Comparison of ENCODE assay signal across 23 cellular contexts in genomic region chr1:54588377-54588776, GRCh38. TPM values are rescaled to one million over a fixed set of nuclear protein-coding genes. Genes with fewer than 3 reads are reported as not detected.
DNase-seq lines count a peak whose midpoint lies in the region; ATAC-seq, FAIRE-seq and TF ChIP-seq lines count a peak whose summit lies in the region.
"Had no signal": no experiment of that assay in that cellular context is flagged by ENCODE, and none has a peak within 500 bp of the region (broad histone marks: within the 10 kb centered on the region; RNA-seq: fewer than 3 reads in every experiment).

No MANE protein-coding gene starts in this region.

- H3K23ac ChIP-seq in H1 (ENCODE audit: insufficient read length), result no peak overlapping the region

- H3K9me3 Mint-ChIP-seq in progenitor cell of endocrine pancreas (ENCODE audit: low read depth), result no peaks in the 10 kb centered on the region
- H3K9me3 Mint-ChIP-seq: CD4-positive, CD25-positive, alpha-beta regulatory T cell had no signal

- no peak overlapping the region for H2BK20ac ChIP-seq in H1 (ENCODE audit: low read length)

- H4K8ac ChIP-seq in H1 (ENCODE audit: extremely low read depth, insufficient read depth, low read length), result no peak overlapping the region

- H3K18ac ChIP-seq in H1 (ENCODE audit: extremely low read depth, low read length), result no peak overlapping the region

- no peak overlapping the region for H2AK5ac ChIP-seq in H1 (ENCODE audit: low read depth, low read length)

- peak overlapping the region; percentile 30 for H3K27ac Mint-ChIP-seq in progenitor cell of endocrine pancreas
- H3K27ac Mint-ChIP-seq: CD4-positive, CD25-positive, alpha-beta regulatory T cell had no signal

- POLR2A ChIA-PET in OCI-LY7 (lab: Charles Lee) (no interaction called here), H1 (lab: Charles Lee; ENCODE audit: partially characterized antibody) (interaction anchor here (4.7 kb wide), 1 partner anchor 8 kb away, joined by 17 read pairs; no protein-coding TSS in a partner anchor)

- no peak overlapping the region for H3K14ac ChIP-seq in H1 (ENCODE audit: insufficient read length)

- no peak overlapping the region for H2BK5ac ChIP-seq in H1 (ENCODE audit: low read depth, low read length)

- no peak overlapping the region for H4K5ac ChIP-seq in H1 (ENCODE audit: insufficient read length, low read depth, low read length)

- intact Hi-C loops in left ventricle myocardium inferior (cut with micrococcal nuclease) (no loop called here), Right ventricle myocardium inferior (cut with DNase I) (loop anchor here (10.0 kb wide), 1 partner anchor 184 kb away; the partner anchor contains the start of gene SSBP3), OCI-LY7 (cut with micrococcal nuclease; ENCODE audit: unreplicated experiment) (no loop called here)

- H3K36me3 ChIP-seq in left ventricle myocardium inferior, result peaks cover 13% of the 10 kb centered on the region
- no peaks in the 10 kb centered on the region for H3K36me3 ChIP-seq in OCI-LY7 (ENCODE audit: insufficient read depth, low read length)
- no peaks in the 10 kb centered on the region for H3K36me3 ChIP-seq in H1 (ENCODE audit: control insufficient read depth in 2 of 4, insufficient read depth in 4 of 4, low read length in 3 of 4)
- no peaks in the 10 kb centered on the region for H3K36me3 ChIP-seq in MM.1S (replicated peaks; ENCODE audit: insufficient read depth, low read length)

- H2BK120ac ChIP-seq in H1 (replicated peaks; ENCODE audit: low read depth, low read length), result no peak overlapping the region

- CTCF ChIA-PET in OCI-LY7 (lab: Charles Lee; ENCODE audit: unreplicated experiment), result no interaction called here
- CTCF ChIA-PET in H1 (lab: Charles Lee; ENCODE audit: partially characterized antibody), result interaction anchor here (1.2 kb wide), 2 partner anchors 14 to 30 kb away, joined by 3 read pairs; no protein-coding TSS in a partner anchor

- H3K56ac ChIP-seq in H1 (replicated peaks; ENCODE audit: insufficient read length, low read depth, low read length), result no peak overlapping the region

- H3K9me3 ChIP-seq in left ventricle myocardium inferior (replicated peaks) (no peaks in the 10 kb centered on the region), OCI-LY7 (ENCODE audit: low read length) (no peaks in the 10 kb centered on the region), H1 (ENCODE audit: insufficient read depth in 2 of 2, low read depth in 1 of 2, low read length in 1 of 2) (no peaks in the 10 kb centered on the region), MM.1S (replicated peaks; ENCODE audit: insufficient read depth, low read length) (no peaks in the 10 kb centered on the region)
- H3K9me3 ChIP-seq: Caco-2 had no signal

- no peak overlapping the region for H3K4me3 Mint-ChIP-seq in progenitor cell of endocrine pancreas (ENCODE audit: low read depth)
- H3K4me3 Mint-ChIP-seq: CD4-positive, CD25-positive, alpha-beta regulatory T cell had no signal

- no peaks in the 10 kb centered on the region for H3K79me1 ChIP-seq in H1 (ENCODE audit: low read depth, low read length)

- H3K9me2 ChIP-seq in OCI-LY7 (ENCODE audit: insufficient read depth, low read length) (no peaks in the 10 kb centered on the region), MM.1S (replicated peaks; ENCODE audit: insufficient read depth, low read length) (no peaks in the 10 kb centered on the region)

- peak overlapping the region; percentile 61; the same call in 1 of the 2 replicates for H2BK15ac ChIP-seq in H1 (ENCODE audit: low read length)

- no peak for ATAC-seq in Right ventricle myocardium inferior

- H3K4me1 ChIP-seq in left ventricle myocardium inferior, result peaks cover 85% of the 10 kb centered on the region
- H3K4me1 ChIP-seq in OCI-LY7 (ENCODE audit: insufficient read depth, low read length, poor library complexity, severe bottlenecking), result no peaks in the 10 kb centered on the region
- H3K4me1 ChIP-seq in H1 (replicated peaks in 1 of 4; ENCODE audit: control insufficient read depth in 3 of 4, insufficient read depth in 4 of 4, low read length in 3 of 4), result peaks cover under 1 to 5% (median 2%) of the 10 kb centered on the region in 4 experiments
- H3K4me1 ChIP-seq in MM.1S (ENCODE audit: low read length), result no peaks in the 10 kb centered on the region
- H3K4me1 ChIP-seq: Caco-2 had no signal

- 77% methylated on average over 2 of the region's 2 CpGs; no CpG with 5 or more reads in 1 of the 2 experiments for WGBS in H1 (ENCODE audit: extremely low coverage in 1 of 2, insufficient coverage in 1 of 2, insufficient read length in 1 of 2, insufficient replicate concordance in 2 of 2, low coverage in 1 of 2, low lambda C conversion rate in 2 of 2, missing lambda C conversion rate in 1 of 2), 2 experiments

- H2AFZ ChIP-seq in OCI-LY7 (ENCODE audit: low read length) (no peak overlapping the region), H1 (ENCODE audit: low read length) (no peak overlapping the region), MM.1S (ENCODE audit: low read length) (no peak overlapping the region)

- no peaks in the 10 kb centered on the region for H3F3A ChIP-seq in MM.1S (ENCODE audit: insufficient read depth, low read length)

- H3K9ac ChIP-seq in H1 (replicated peaks in 1 of 4; ENCODE audit: extremely low read depth in 1 of 4, low read depth in 3 of 4, low read length in 3 of 4) (no peak overlapping the region), MM.1S (ENCODE audit: low read length) (no peak overlapping the region)

- H3K4ac ChIP-seq in H1 (replicated peaks; ENCODE audit: insufficient read length, low read depth, low read length), result no peak overlapping the region

- DNase-seq in left ventricle myocardium inferior, result no peak
- DNase-seq in Right ventricle myocardium inferior (ENCODE audit: missing footprints), result no peak
- DNase-seq in OCI-LY7 (ENCODE audit: low spot score), result peak; percentile 17
- DNase-seq in H1 (ENCODE audit: low read depth in 1 of 2, low spot score in 2 of 2), result no peak
- DNase-seq in progenitor cell of endocrine pancreas (ENCODE audit: low spot score, unreplicated experiment), result no peak
- DNase-seq in NCI-H146 treated with DMSO at 0.1 percent for 48 hours (lab: John Stamatoyannopoulos, UW; ENCODE audit: unreplicated experiment), result no peak
- no peak for DNase-seq in NCI-H1092 treated with DMSO at 0.1 percent for 48 hours (lab: John Stamatoyannopoulos, UW)
- no peak for DNase-seq in MM.1S
- DNase-seq: Caco-2, DMS 273 treated with DMSO at 0.1 percent for 48 hours, DMS79 treated with DMSO at 0.1 percent for 48 hours, H7, NCI-H1092, NCI-H1436 treated with DMSO at 0.1 percent for 48 hours, NCI-H2081, NCI-H2171, NCI-H446 treated with DMSO at 0.1 percent for 48 hours, NCI-H526 treated with DMSO at 0.1 percent for 48 hours, Right ventricle myocardium superior had no signal

- no peak for TF ChIP-seq RAD21 in H1 (IDR thresholded peaks at IDR 0.05 in 1 of 2, conservative IDR thresholded peaks at IDR 0.05 in 1 of 2; ENCODE audit: low read depth in 2 of 2, low read length in 2 of 2)

- H3K27me3 ChIP-seq in left ventricle myocardium inferior (ENCODE audit: low read depth) (no peaks in the 10 kb centered on the region), H1 (replicated peaks in 1 of 4; ENCODE audit: control insufficient read depth in 3 of 4, extremely low read depth in 1 of 4, insufficient read depth in 3 of 4, low read length in 3 of 4) (no peaks in the 10 kb centered on the region), MM.1S (replicated peaks; ENCODE audit: insufficient read depth, low read length) (no peaks in the 10 kb centered on the region)

- H3K4me2 ChIP-seq in OCI-LY7 (ENCODE audit: low read length), result no peak overlapping the region
- H3K4me2 ChIP-seq in H1 (ENCODE audit: insufficient read depth in 1 of 2, low read depth in 2 of 2, low read length in 2 of 2), result no peak overlapping the region
- no peak overlapping the region for H3K4me2 ChIP-seq in MM.1S (ENCODE audit: low read depth, low read length)

- TF ChIP-seq CTCF in left ventricle myocardium inferior (IDR thresholded peaks at IDR 0.05; ENCODE audit: borderline replicate concordance) (no peak), OCI-LY7 (conservative IDR thresholded peaks at IDR 0.05; ENCODE audit: low read length) (no peak), H1 (IDR thresholded peaks at IDR 0.05; ENCODE audit: control extremely low read depth in 1 of 3, insufficient read depth in 1 of 3, low read depth in 1 of 3, low read length in 3 of 3) (no peak), progenitor cell of endocrine pancreas (IDR thresholded peaks at IDR 0.05; ENCODE audit: unreplicated experiment) (no peak), MM.1S (IDR thresholded peaks at IDR 0.05; ENCODE audit: low read length) (no peak)

- no peaks in the 10 kb centered on the region for H3K23me2 ChIP-seq in H1 (ENCODE audit: low read depth, low read length)

- H3K4me1 Mint-ChIP-seq in progenitor cell of endocrine pancreas (ENCODE audit: low read depth), result no peaks in the 10 kb centered on the region

- H3K27ac ChIP-seq in left ventricle myocardium inferior (replicated peaks) (peak overlapping the region; percentile 89), OCI-LY7 (ENCODE audit: low read depth, low read length, poor library complexity, severe bottlenecking) (no peak overlapping the region), H1 (ENCODE audit: low read depth, low read length) (no peak overlapping the region), MM.1S (ENCODE audit: low read length) (no peak overlapping the region)

- H4K20me1 ChIP-seq in OCI-LY7 (ENCODE audit: insufficient read depth, low read length) (no peaks in the 10 kb centered on the region), H1 (replicated peaks in 1 of 2; ENCODE audit: control insufficient read depth in 1 of 2, insufficient read depth in 2 of 2, low read length in 2 of 2) (no peaks in the 10 kb centered on the region), MM.1S (ENCODE audit: insufficient read depth, low read length) (no peaks in the 10 kb centered on the region)

- no peak for TF ChIP-seq EP300 in H1 (IDR thresholded peaks at IDR 0.05; ENCODE audit: borderline replicate concordance in 1 of 2, low read depth in 2 of 2, low read length in 2 of 2)

- no TSS peak for BruUV-seq in OCI-LY7 (replicated peaks; lab: Mats Ljungman, UMichigan)

- H3K79me2 ChIP-seq in OCI-LY7 (ENCODE audit: insufficient read depth, low read depth, low read length) (no peaks in the 10 kb centered on the region), H1 (ENCODE audit: control insufficient read depth in 1 of 2, insufficient read depth in 2 of 2, low read length in 2 of 2) (no peaks in the 10 kb centered on the region), MM.1S (ENCODE audit: low read length) (no peaks in the 10 kb centered on the region)

- no peak overlapping the region for H3K4me3 ChIP-seq in left ventricle myocardium inferior
- no peak overlapping the region for H3K4me3 ChIP-seq in OCI-LY7 (ENCODE audit: low read depth, low read length, poor library complexity, severe bottlenecking)
- H3K4me3 ChIP-seq in H1 (ENCODE audit: extremely low read depth in 1 of 4, insufficient read depth in 2 of 4, low read depth in 3 of 4, low read length in 4 of 4), result no peak overlapping the region
- H3K4me3 ChIP-seq in MM.1S (ENCODE audit: low read length), result no peak overlapping the region

- no peaks in the 10 kb centered on the region for H3K27me3 Mint-ChIP-seq in progenitor cell of endocrine pancreas
- H3K27me3 Mint-ChIP-seq: CD4-positive, CD25-positive, alpha-beta regulatory T cell had no signal

- H4K91ac ChIP-seq in H1 (replicated peaks; ENCODE audit: insufficient read length, low read length), result no peak overlapping the region

- FAIRE-seq in H1 (lab: Jason Lieb, UNC), result no peak
- FAIRE-seq: A204.1, GM12891 had no signal

- H3K36me3 Mint-ChIP-seq in progenitor cell of endocrine pancreas (ENCODE audit: insufficient read depth), result no peaks in the 10 kb centered on the region
- H3K36me3 Mint-ChIP-seq: CD4-positive, CD25-positive, alpha-beta regulatory T cell had no signal

- no peak for TF ChIP-seq POLR2A in H1 (IDR thresholded peaks at IDR 0.05; ENCODE audit: control extremely low read depth in 1 of 2, low read depth in 2 of 2, low read length in 2 of 2)

- no peak overlapping the region for H2BK12ac ChIP-seq in H1 (ENCODE audit: low read depth, low read length)

RNA-seq across cellular contexts. Expression of gene FAM151A, which starts 34.9 kb away (rescaled TPM):
- total RNA-seq in left ventricle myocardium inferior, result 0.80 TPM
- 1.5 TPM for total RNA-seq in Right ventricle myocardium inferior
- total RNA-seq in OCI-LY7 (2014; rRNA removed; shearing (Covaris generic)), result not detected in 2 replicates
- not detected in 2 replicates for total RNA-seq in OCI-LY7 (2022)
- total RNA-seq in H1 (2021; fragmentation: NEBNext Ultra II Directional; extraction: Animal tissue kit (Norgen Biotek cat#: 25700)), result not detected in 2 replicates
- polyA plus RNA-seq in H1 (2011; rRNA removed), result 0.08 TPM in 1 of 2 replicates, not detected in the other
- polyA plus RNA-seq in H1 (2011; cell fraction: cytosol; rRNA removed), result 0.08 TPM
- 0.07 TPM for polyA plus RNA-seq in H1 (2011; cell fraction: nucleus; rRNA removed)
- polyA plus RNA-seq in H1 (2012, experiment 1 of 2), result not detected in 4 replicates
- polyA plus RNA-seq in H1 (2012, experiment 2 of 2), result not detected
- 0.08 TPM for polyA plus RNA-seq in H1 (2013, experiment 1 of 2)
- 0.06 TPM for polyA plus RNA-seq in H1 (2013, experiment 2 of 2)
- polyA minus RNA-seq in H1 (2011; rRNA and poly(A)+ RNA removed), result not detected in 2 replicates
- not detected for polyA minus RNA-seq in H1 (2011; cell fraction: cytosol; rRNA and poly(A)+ RNA removed)
- not detected for polyA minus RNA-seq in H1 (2011; cell fraction: nucleus; rRNA and poly(A)+ RNA removed)
- 0.33 TPM in 1 of 2 replicates, not detected in the other for total RNA-seq in progenitor cell of endocrine pancreas
- total RNA-seq: CD4-positive, CD25-positive, alpha-beta regulatory T cell; H7; LHCN-M2 had no signal
- polyA plus RNA-seq: CD4-positive, CD25-positive, alpha-beta regulatory T cell had no signal

RNA-seq across cellular contexts. Expression of gene ACOT11, which starts 40.3 kb away (rescaled TPM):
- total RNA-seq in left ventricle myocardium inferior (64.8 TPM), Right ventricle myocardium inferior (43.4 TPM), OCI-LY7 (2022) (0.33 TPM in 1 of 2 replicates, not detected in the other), progenitor cell of endocrine pancreas (1.7 and 2.2 TPM in 2 replicates)
- total RNA-seq in OCI-LY7 (2014; rRNA removed; shearing (Covaris generic)), result not detected in 2 replicates
- 3.5 and 3.8 TPM in 2 replicates for total RNA-seq in H1 (2021; fragmentation: NEBNext Ultra II Directional; extraction: Animal tissue kit (Norgen Biotek cat#: 25700))
- polyA plus RNA-seq in H1 (2011; rRNA removed), result 4.5 and 5.6 TPM in 2 replicates
- 4.2 TPM for polyA plus RNA-seq in H1 (2011; cell fraction: cytosol; rRNA removed)
- polyA plus RNA-seq in H1 (2011; cell fraction: nucleus; rRNA removed), result 9.9 TPM
- polyA plus RNA-seq in H1 (2012, experiment 1 of 2), result 2.9 to 4.1 TPM (median 3.4 TPM) in 4 replicates
- polyA plus RNA-seq in H1 (2012, experiment 2 of 2), result 3.2 TPM
- 2.8 TPM for polyA plus RNA-seq in H1 (2013, experiment 1 of 2)
- 2.5 TPM for polyA plus RNA-seq in H1 (2013, experiment 2 of 2)
- polyA minus RNA-seq in H1 (2011; rRNA and poly(A)+ RNA removed), result 6.1 and 6.3 TPM in 2 replicates
- 1.8 TPM for polyA minus RNA-seq in H1 (2011; cell fraction: cytosol; rRNA and poly(A)+ RNA removed)
- polyA minus RNA-seq in H1 (2011; cell fraction: nucleus; rRNA and poly(A)+ RNA removed), result 8.7 TPM

RNA-seq across cellular contexts. Expression of gene MROH7, which starts 53.2 kb away (rescaled TPM):
- total RNA-seq in left ventricle myocardium inferior (6.8 TPM), Right ventricle myocardium inferior (3.8 TPM), OCI-LY7 (2022) (not detected in 2 replicates), progenitor cell of endocrine pancreas (0.29 and 0.50 TPM in 2 replicates)
- not detected in 2 replicates for total RNA-seq in OCI-LY7 (2014; rRNA removed; shearing (Covaris generic))
- 0.07 TPM in 1 of 2 replicates, not detected in the other for total RNA-seq in H1 (2021; fragmentation: NEBNext Ultra II Directional; extraction: Animal tissue kit (Norgen Biotek cat#: 25700))
- polyA plus RNA-seq in H1 (2011; rRNA removed), result 0.20 and 0.27 TPM in 2 replicates
- 0.19 TPM for polyA plus RNA-seq in H1 (2011; cell fraction: cytosol; rRNA removed)
- 0.96 TPM for polyA plus RNA-seq in H1 (2011; cell fraction: nucleus; rRNA removed)
- polyA plus RNA-seq in H1 (2012, experiment 1 of 2), result 0.15 to 0.48 TPM (median 0.28 TPM) in 3 of 4 replicates, not detected in the other
- not detected for polyA plus RNA-seq in H1 (2012, experiment 2 of 2)
- polyA plus RNA-seq in H1 (2013, experiment 1 of 2), result 0.08 TPM
- 0.04 TPM for polyA plus RNA-seq in H1 (2013, experiment 2 of 2)
- 0.51 and 0.66 TPM in 2 replicates for polyA minus RNA-seq in H1 (2011; rRNA and poly(A)+ RNA removed)
- not detected for polyA minus RNA-seq in H1 (2011; cell fraction: cytosol; rRNA and poly(A)+ RNA removed)
- 1.9 TPM for polyA minus RNA-seq in H1 (2011; cell fraction: nucleus; rRNA and poly(A)+ RNA removed)
- total RNA-seq: Caco-2; CD4-positive, CD25-positive, alpha-beta regulatory T cell; LHCN-M2 had no signal
- polyA plus RNA-seq: CD4-positive, CD25-positive, alpha-beta regulatory T cell had no signal
